ENCODE assay signal across 41 cellular contexts in genomic region chr3:133773732-133774131, GRCh38. TPM values are rescaled to one million over a fixed set of nuclear protein-coding genes. Genes with fewer than 3 reads are reported as not detected.
"Had no signal": no experiment of that assay in that cellular context is flagged by ENCODE, and none has a peak within 500 bp of the region (broad histone marks: within the 10 kb centered on the region; RNA-seq: fewer than 3 reads in every experiment).

No MANE protein-coding gene starts in this region.

- H3K36me3 ChIP-seq: adrenal gland, ascending aorta, brain microvascular endothelial cell, breast epithelium, cardiac muscle cell had no signal

- H3K4me3 Mint-ChIP-seq: activated naive CD4-positive, alpha-beta T cell treated with anti-CD3 and anti-CD28 coated beads for 36 hours; activated naive CD4-positive, alpha-beta T cell treated with anti-CD3 and anti-CD28 coated beads, Interleukin-2, amount 10 ng/mL, durations not matched to agents 7 days and 5 days; activated naive CD4-positive, alpha-beta T cell treated with anti-CD3 and anti-CD28 coated beads, Interleukin-2, amount 50 U/mL, for 24 hours; activated naive CD8-positive, alpha-beta T cell; activated naive CD8-positive, alpha-beta T cell treated with anti-CD3 and anti-CD28 coated beads for 36 hours; activated naive CD8-positive, alpha-beta T cell treated with anti-CD3 and anti-CD28 coated beads, Interleukin-2, amount 10 ng/mL, durations not matched to agents 7 days and 5 days; activated naive CD8-positive, alpha-beta T cell treated with anti-CD3 and anti-CD28 coated beads, Interleukin-2, amount 50 U/mL, for 24 hours; activated T-cell treated with anti-CD3 and anti-CD28 coated beads, Interleukin-2, amount 50 U/mL, for 24 hours; activated T-cell treated with anti-CD3 and anti-CD28 coated beads, Interleukin-2, amount 50 U/mL, for 4 hours; activated T-cell treated with anti-CD3 and anti-CD28 coated beads, Interleukin-2, amount 50 U/mL, for 72 hours; activated T-helper 1 cell treated with anti-CD3 and anti-CD28 coated beads, Interleukin-12 subunit alpha, Interleukin-12 subunit beta, Interleukin-2, Interleukin-4 antibody, amounts not matched to agents 30 ng/mL and 10 ng/mL and 1 ng/mL, durations not matched to agents 14 hours and 24 hours and 36 hours; activated T-helper 17 cell treated with anti-CD3 and anti-CD28 coated beads, Interleukin-2, amount 50 U/mL, for 72 hours; brain; central memory CD8-positive, alpha-beta T cell had no signal

- DNase-seq: activated effector memory CD4-positive, alpha-beta T cell treated with anti-CD3 and anti-CD28 coated beads, Interleukin-2, amount 50 U/mL, for 16 hours; activated effector memory CD4-positive, alpha-beta T cell treated with Interleukin-2 at 50 U/mL for 16 hours; activated gamma-delta T cell; activated gamma-delta T cell treated with Interleukin-2 at 50 U/mL for 16 hours; activated naive CD4-positive, alpha-beta T cell; activated naive CD4-positive, alpha-beta T cell treated with anti-CD3 and anti-CD28 coated beads for 36 hours; activated naive CD4-positive, alpha-beta T cell treated with anti-CD3 and anti-CD28 coated beads, Interleukin-2, amount 10 ng/mL, durations not matched to agents 7 days and 5 days; activated naive CD4-positive, alpha-beta T cell treated with anti-CD3 and anti-CD28 coated beads, Interleukin-2, amount 50 U/mL, for 16 hours; activated naive CD4-positive, alpha-beta T cell treated with Interleukin-2 at 50 U/mL for 16 hours; activated naive CD8-positive, alpha-beta T cell treated with anti-CD3 and anti-CD28 coated beads for 36 hours; activated naive CD8-positive, alpha-beta T cell treated with anti-CD3 and anti-CD28 coated beads, Interleukin-2, amount 10 ng/mL, durations not matched to agents 7 days and 5 days; activated naive CD8-positive, alpha-beta T cell treated with anti-CD3 and anti-CD28 coated beads, Interleukin-2, amount 50 U/mL, for 24 hours; activated T-cell treated with anti-CD3 and anti-CD28 coated beads for 4 hours; activated T-cell treated with anti-CD3 and anti-CD28 coated beads, Interleukin-2, amount 50 U/mL, for 1 hour; activated T-cell treated with anti-CD3 and anti-CD28 coated beads, Interleukin-2, amount 50 U/mL, for 24 hours; activated T-cell treated with anti-CD3 and anti-CD28 coated beads, Interleukin-2, amount 50 U/mL, for 4 hours; activated T-cell treated with anti-CD3 and anti-CD28 coated beads, Interleukin-2, amount 50 U/mL, for 48 hours; activated T-cell treated with anti-CD3 and anti-CD28 coated beads, Interleukin-2, amount 50 U/mL, for 72 hours; adrenal gland; amniotic stem cell; amygdala; anterior cingulate cortex; aorta; body of pancreas; brain microvascular endothelial cell; caudate nucleus; central memory CD4-positive, alpha-beta T cell; cerebellar nuclear complex had no signal

- H3K36me3 Mint-ChIP-seq: activated naive CD4-positive, alpha-beta T cell treated with anti-CD3 and anti-CD28 coated beads, Interleukin-2, amount 10 ng/mL, durations not matched to agents 7 days and 5 days; activated naive CD4-positive, alpha-beta T cell treated with anti-CD3 and anti-CD28 coated beads, Interleukin-2, amount 50 U/mL, for 24 hours; activated naive CD4-positive, alpha-beta T cell treated with anti-CD3 and anti-CD28 coated beads, Interleukin-2, amount 50 U/mL, for 72 hours; activated naive CD8-positive, alpha-beta T cell; activated naive CD8-positive, alpha-beta T cell treated with anti-CD3 and anti-CD28 coated beads for 36 hours; activated naive CD8-positive, alpha-beta T cell treated with anti-CD3 and anti-CD28 coated beads, Interleukin-2, amount 10 ng/mL, durations not matched to agents 7 days and 5 days had no signal

- FAIRE-seq: astrocyte, bronchial epithelial cell had no signal

- H3K9me3 Mint-ChIP-seq: activated naive CD4-positive, alpha-beta T cell treated with anti-CD3 and anti-CD28 coated beads for 36 hours; activated naive CD4-positive, alpha-beta T cell treated with anti-CD3 and anti-CD28 coated beads, Interleukin-2, amount 10 ng/mL, durations not matched to agents 7 days and 5 days; activated naive CD4-positive, alpha-beta T cell treated with anti-CD3 and anti-CD28 coated beads, Interleukin-2, amount 50 U/mL, for 24 hours; activated naive CD4-positive, alpha-beta T cell treated with anti-CD3 and anti-CD28 coated beads, Interleukin-2, amount 50 U/mL, for 72 hours; activated naive CD8-positive, alpha-beta T cell treated with anti-CD3 and anti-CD28 coated beads for 36 hours; activated naive CD8-positive, alpha-beta T cell treated with anti-CD3 and anti-CD28 coated beads, Interleukin-2, amount 10 ng/mL, durations not matched to agents 7 days and 5 days; activated naive CD8-positive, alpha-beta T cell treated with anti-CD3 and anti-CD28 coated beads, Interleukin-2, amount 50 U/mL, for 24 hours; activated T-cell treated with anti-CD3 and anti-CD28 coated beads, Interleukin-2, amount 50 U/mL, for 24 hours; activated T-cell treated with anti-CD3 and anti-CD28 coated beads, Interleukin-2, amount 50 U/mL, for 4 hours; activated T-cell treated with anti-CD3 and anti-CD28 coated beads, Interleukin-2, amount 50 U/mL, for 72 hours; activated T-helper 1 cell treated with anti-CD3 and anti-CD28 coated beads, Interleukin-12 subunit alpha, Interleukin-12 subunit beta, Interleukin-2, Interleukin-4 antibody, amounts not matched to agents 30 ng/mL and 10 ng/mL and 1 ng/mL, durations not matched to agents 14 hours and 24 hours and 36 hours; activated T-helper 17 cell treated with anti-CD3 and anti-CD28 coated beads, Interleukin-2, amount 50 U/mL, for 72 hours; activated T-helper 2 cell treated with anti-CD3 and anti-CD28 coated beads, Interferon-gamma antibody, Interleukin-2, Interleukin-4, amounts not matched to agents 10 μg/mL and 5 μg/mL and 100 μg/mL, durations not matched to agents 14 hours and 24 hours and 36 hours; brain; central memory CD8-positive, alpha-beta T cell had no signal

- H3K27ac ChIP-seq: adrenal gland, ascending aorta, body of pancreas, brain microvascular endothelial cell, breast epithelium, cardiac muscle cell had no signal

- ATAC-seq: activated naive CD4-positive, alpha-beta T cell treated with anti-CD3 and anti-CD28 coated beads, Interleukin-2, amount 50 U/mL, for 72 hours; activated naive CD8-positive, alpha-beta T cell treated with anti-CD3 and anti-CD28 coated beads, Interleukin-2, amount 50 U/mL, for 24 hours; activated T-cell treated with anti-CD3 and anti-CD28 coated beads, Interleukin-2, amount 50 U/mL, for 4 hours; activated T-cell treated with anti-CD3 and anti-CD28 coated beads, Interleukin-2, amount 50 U/mL, for 72 hours; activated T-helper 17 cell treated with anti-CD3 and anti-CD28 coated beads, Interleukin-2, amount 50 U/mL, for 72 hours; body of pancreas had no signal

- H3K27me3 Mint-ChIP-seq: activated naive CD8-positive, alpha-beta T cell treated with anti-CD3 and anti-CD28 coated beads for 36 hours had no signal

- H3K4me1 Mint-ChIP-seq: activated naive CD4-positive, alpha-beta T cell treated with anti-CD3 and anti-CD28 coated beads, Interleukin-2, amount 10 ng/mL, durations not matched to agents 7 days and 5 days; activated naive CD4-positive, alpha-beta T cell treated with anti-CD3 and anti-CD28 coated beads, Interleukin-2, amount 50 U/mL, for 24 hours; activated naive CD8-positive, alpha-beta T cell treated with anti-CD3 and anti-CD28 coated beads for 36 hours; activated naive CD8-positive, alpha-beta T cell treated with anti-CD3 and anti-CD28 coated beads, Interleukin-2, amount 10 ng/mL, durations not matched to agents 7 days and 5 days; activated naive CD8-positive, alpha-beta T cell treated with anti-CD3 and anti-CD28 coated beads, Interleukin-2, amount 50 U/mL, for 24 hours; activated T-helper 17 cell treated with anti-CD3 and anti-CD28 coated beads, Interleukin-2, amount 50 U/mL, for 72 hours; brain; central memory CD8-positive, alpha-beta T cell had no signal

- H3K9me3 ChIP-seq: adrenal gland, ascending aorta, body of pancreas, breast epithelium had no signal

- H3K27me3 ChIP-seq: adrenal gland, ascending aorta, body of pancreas, brain microvascular endothelial cell, breast epithelium, cardiac muscle cell had no signal

- H3K4me3 ChIP-seq: adrenal gland, ascending aorta, body of pancreas, breast epithelium, cardiac muscle cell had no signal

- H3K27ac Mint-ChIP-seq: activated naive CD4-positive, alpha-beta T cell treated with anti-CD3 and anti-CD28 coated beads for 36 hours; activated naive CD4-positive, alpha-beta T cell treated with anti-CD3 and anti-CD28 coated beads, Interleukin-2, amount 10 ng/mL, durations not matched to agents 7 days and 5 days; activated naive CD4-positive, alpha-beta T cell treated with anti-CD3 and anti-CD28 coated beads, Interleukin-2, amount 50 U/mL, for 24 hours; activated naive CD4-positive, alpha-beta T cell treated with anti-CD3 and anti-CD28 coated beads, Interleukin-2, amount 50 U/mL, for 72 hours; activated naive CD8-positive, alpha-beta T cell; activated naive CD8-positive, alpha-beta T cell treated with anti-CD3 and anti-CD28 coated beads for 36 hours; activated naive CD8-positive, alpha-beta T cell treated with anti-CD3 and anti-CD28 coated beads, Interleukin-2, amount 10 ng/mL, durations not matched to agents 7 days and 5 days; activated naive CD8-positive, alpha-beta T cell treated with anti-CD3 and anti-CD28 coated beads, Interleukin-2, amount 50 U/mL, for 24 hours; activated T-cell treated with anti-CD3 and anti-CD28 coated beads, Interleukin-2, amount 50 U/mL, for 24 hours; activated T-cell treated with anti-CD3 and anti-CD28 coated beads, Interleukin-2, amount 50 U/mL, for 72 hours; activated T-helper 1 cell treated with anti-CD3 and anti-CD28 coated beads, Interleukin-12 subunit alpha, Interleukin-12 subunit beta, Interleukin-2, Interleukin-4 antibody, amounts not matched to agents 30 ng/mL and 10 ng/mL and 1 ng/mL, durations not matched to agents 14 hours and 24 hours and 36 hours; activated T-helper 17 cell treated with anti-CD3 and anti-CD28 coated beads, Interleukin-2, amount 50 U/mL, for 72 hours; activated T-helper 2 cell treated with anti-CD3 and anti-CD28 coated beads, Interferon-gamma antibody, Interleukin-2, Interleukin-4, amounts not matched to agents 10 μg/mL and 5 μg/mL and 100 μg/mL, durations not matched to agents 14 hours and 24 hours and 36 hours; brain had no signal

- H3K4me1 ChIP-seq: adrenal gland, ascending aorta, body of pancreas, breast epithelium had no signal

RNA-seq across cellular contexts. Expression of gene TF, which starts 27.5 kb away (rescaled TPM):
- total RNA-seq: activated T-helper 1 cell treated with anti-CD3 and anti-CD28 coated beads, Interleukin-12 subunit alpha, Interleukin-12 subunit beta, Interleukin-2, Interleukin-4 antibody, amounts not matched to agents 30 ng/mL and 10 ng/mL and 1 ng/mL, durations not matched to agents 14 hours and 24 hours and 36 hours had no signal
